Comparison of ENCODE assay signal across 19 cellular contexts in genomic region chr17:43014020-43014615, GRCh38. TPM values are rescaled to one million over a fixed set of nuclear protein-coding genes. Genes with fewer than 3 reads are reported as not detected.
DNase-seq lines count a peak whose midpoint lies in the region; ATAC-seq and TF ChIP-seq lines count a peak whose summit lies in the region.
"Had no signal": no experiment of that assay in that cellular context is flagged by ENCODE, and none has a peak within 500 bp of the region (broad histone marks: within the 10 kb centered on the region; RNA-seq: fewer than 3 reads in every experiment).

No MANE protein-coding gene starts in this region.

- no peaks in the 10 kb centered on the region for H3K9me3 Mint-ChIP-seq in CD8-positive, alpha-beta T cell
- H3K9me3 Mint-ChIP-seq in stimulated activated effector memory CD8-positive, alpha-beta T cell treated with anti-CD3 and anti-CD28 coated beads, Interleukin-12 subunit alpha, Interleukin-12 subunit beta, amount 100 ng/mL, for 72 hours: no peaks in the 10 kb centered on the region
- H3K9me3 Mint-ChIP-seq: naive B cell; T-helper 1 cell treated with Interleukin-12 subunit alpha and Interleukin-12 subunit beta and Interleukin-4 antibody, amounts not matched to agents 30 μg/mL and 1 μg/mL, for 36 hours had no signal

- H3K36me3 ChIP-seq in CD8-positive, alpha-beta T cell (ENCODE audit: insufficient read depth, low read length): peaks cover 16% of the 10 kb centered on the region

- intact Hi-C loops in CD8-positive, alpha-beta T cell (cut with DNase I, micrococcal nuclease): no loop called here
- intact Hi-C loops in right cardiac atrium (cut with DNase I): no loop called here

- DNase-seq in CD8-positive, alpha-beta T cell: no peak
- no peak for DNase-seq in RWPE1 (ENCODE audit: low spot score)
- DNase-seq in right cardiac atrium: peak in 1 of 3 donors; percentile 75
- no peak for DNase-seq in stimulated activated effector memory CD8-positive, alpha-beta T cell treated with anti-CD3 and anti-CD28 coated beads, Interleukin-12 subunit alpha, Interleukin-12 subunit beta, amount 100 ng/mL, for 72 hours (ENCODE audit: low spot score in 2 of 2)
- no peak for DNase-seq in AG08396 (ENCODE audit: low spot score)
- no peak for DNase-seq in foreskin melanocyte
- DNase-seq: activated CD4-positive, alpha-beta T cell treated with anti-CD3 and anti-CD28 coated beads for 4 hours; erythroblast; kidney glomerular epithelial cell; naive B cell; NCI-H1930; NCI-H524 treated with DMSO at 0.1 percent for 48 hours; stimulated activated CD4-positive, alpha-beta T cell treated with anti-CD3 and anti-CD28 coated beads, Interleukin-4, amount 100 ng/mL, for 4 hours; stimulated activated naive CD4-positive, alpha-beta T cell had no signal

- H3K27me3 Mint-ChIP-seq in CD8-positive, alpha-beta T cell (ENCODE audit: low read depth): no peaks in the 10 kb centered on the region
- H3K27me3 Mint-ChIP-seq: naive B cell had no signal

- H3K27ac Mint-ChIP-seq in CD8-positive, alpha-beta T cell: peak overlapping the region; percentile 62
- peak overlapping the region; percentile 76 for H3K27ac Mint-ChIP-seq in stimulated activated effector memory CD8-positive, alpha-beta T cell treated with anti-CD3 and anti-CD28 coated beads, Interleukin-12 subunit alpha, Interleukin-12 subunit beta, amount 100 ng/mL, for 72 hours
- H3K27ac Mint-ChIP-seq: T-helper 1 cell treated with Interleukin-12 subunit alpha and Interleukin-12 subunit beta and Interleukin-4 antibody, amounts not matched to agents 30 μg/mL and 1 μg/mL, for 36 hours had no signal

- POLR2A ChIA-PET in CD8-positive, alpha-beta T cell (lab: Charles Lee): interaction anchor here (0.9 to 2.8 kb wide), 2 partner anchors 12 to 16 kb away, joined by 3 to 9 read pairs; partner anchors contain the start of gene RPL27
- POLR2A ChIA-PET in RWPE1 (lab: Yijun Ruan, JAX; ENCODE audit: low non-redundant PET): no interaction called here

- no peaks in the 10 kb centered on the region for H3K4me1 ChIP-seq in CD8-positive, alpha-beta T cell (ENCODE audit: insufficient read depth, low read length)
- peaks cover 20% of the 10 kb centered on the region for H3K4me1 ChIP-seq in right cardiac atrium (ENCODE audit: control insufficient read depth, insufficient read depth, low read length)

- TF ChIP-seq CTCF in CD8-positive, alpha-beta T cell (IDR thresholded peaks at IDR 0.05): no peak
- TF ChIP-seq CTCF in RWPE1 (conservative IDR thresholded peaks at IDR 0.05; ENCODE audit: low read depth): no peak

- no peaks in the 10 kb centered on the region for H3K27me3 ChIP-seq in CD8-positive, alpha-beta T cell (ENCODE audit: insufficient read depth, low read length)
- no peaks in the 10 kb centered on the region for H3K27me3 ChIP-seq in right cardiac atrium (ENCODE audit: control insufficient read depth, insufficient read depth)

- 59% methylated on average over 12 of the region's 12 CpGs for WGBS in right cardiac atrium

- no peak overlapping the region for H3K27ac ChIP-seq in CD8-positive, alpha-beta T cell (ENCODE audit: low read depth, low read length)
- H3K27ac ChIP-seq in RWPE1 (peak overlapping the region; percentile 52), right cardiac atrium (ENCODE audit: low read length) (peak overlapping the region; percentile 60)

- no peak overlapping the region for H3K4me3 ChIP-seq in CD8-positive, alpha-beta T cell (ENCODE audit: low read depth, low read length)
- no peak overlapping the region for H3K4me3 ChIP-seq in right cardiac atrium (ENCODE audit: low read length)

- H3K9me3 ChIP-seq in CD8-positive, alpha-beta T cell (ENCODE audit: low read length): no peaks in the 10 kb centered on the region
- H3K9me3 ChIP-seq in right cardiac atrium (ENCODE audit: control insufficient read depth, low read length): no peaks in the 10 kb centered on the region

- H3K36me3 Mint-ChIP-seq in CD8-positive, alpha-beta T cell: peaks cover 45% of the 10 kb centered on the region
- peaks cover 49% of the 10 kb centered on the region for H3K36me3 Mint-ChIP-seq in stimulated activated effector memory CD8-positive, alpha-beta T cell treated with anti-CD3 and anti-CD28 coated beads, Interleukin-12 subunit alpha, Interleukin-12 subunit beta, amount 100 ng/mL, for 72 hours

- no peak for ATAC-seq in CD8-positive, alpha-beta T cell
- ATAC-seq in right cardiac atrium (peak in 1 of 2 donors; percentile 4), GM18907 (IDR thresholded peaks at IDR 0.05; ENCODE audit: unreplicated experiment) (no peak), GM18520 (IDR thresholded peaks at IDR 0.05; ENCODE audit: unreplicated experiment) (no peak)
- no peak for ATAC-seq in stimulated activated effector memory CD8-positive, alpha-beta T cell treated with anti-CD3 and anti-CD28 coated beads, Interleukin-12 subunit alpha, Interleukin-12 subunit beta, amount 100 ng/mL, for 72 hours
- ATAC-seq: HCT116 had no signal

- H3K4me1 Mint-ChIP-seq in CD8-positive, alpha-beta T cell (ENCODE audit: low read depth): peaks cover 22% of the 10 kb centered on the region
- H3K4me1 Mint-ChIP-seq in stimulated activated effector memory CD8-positive, alpha-beta T cell treated with anti-CD3 and anti-CD28 coated beads, Interleukin-12 subunit alpha, Interleukin-12 subunit beta, amount 100 ng/mL, for 72 hours: peaks cover 36% of the 10 kb centered on the region

- H3K4me3 Mint-ChIP-seq in CD8-positive, alpha-beta T cell: no peak overlapping the region
- H3K4me3 Mint-ChIP-seq in stimulated activated effector memory CD8-positive, alpha-beta T cell treated with anti-CD3 and anti-CD28 coated beads, Interleukin-12 subunit alpha, Interleukin-12 subunit beta, amount 100 ng/mL, for 72 hours: no peak overlapping the region
- H3K4me3 Mint-ChIP-seq: T-helper 1 cell treated with Interleukin-12 subunit alpha and Interleukin-12 subunit beta and Interleukin-4 antibody, amounts not matched to agents 30 μg/mL and 1 μg/mL, for 36 hours had no signal

- CTCF ChIA-PET in CD8-positive, alpha-beta T cell (lab: Charles Lee): no interaction called here
- CTCF ChIA-PET in RWPE1 (lab: Yijun Ruan, JAX): interaction anchor here (0.6 kb wide), 1 partner anchor 161 kb away, joined by 9 read pairs; no protein-coding TSS in a partner anchor

RNA-seq across cellular contexts. Expression of gene IFI35, which starts 7.5 kb away (rescaled TPM):
- 10 to 100 TPM; 24.3 to 25.6 TPM for total RNA-seq in CD8-positive, alpha-beta T cell
- 10 to 100 TPM; 15.1 to 20.3 (median 19.5) TPM for total RNA-seq in right cardiac atrium
- polyA plus RNA-seq in right cardiac atrium: 19.1 TPM

RNA-seq across cellular contexts. Expression of gene VAT1, which starts 8.1 kb away (rescaled TPM):
- total RNA-seq in CD8-positive, alpha-beta T cell: 10 to 100 TPM; 12.6 to 15.1 TPM
- total RNA-seq in right cardiac atrium: 100 to 1,000 TPM in 1 of 4 donors, 10 to 100 TPM in 3; 85.9 to 107 (median 93.7) TPM
- 71.6 TPM for polyA plus RNA-seq in right cardiac atrium

RNA-seq across cellular contexts. Expression of gene RND2, which starts 10.9 kb away (rescaled TPM):
- total RNA-seq in CD8-positive, alpha-beta T cell: under 1 TPM in 1 of 2 experiments, not detected in 1; 0.30 TPM
- total RNA-seq in right cardiac atrium: 1 to 10 TPM; 2.9 to 5.3 (median 4.2) TPM
- polyA plus RNA-seq in right cardiac atrium: 3.2 TPM
- total RNA-seq: LHCN-M2 had no signal

RNA-seq across cellular contexts. Expression of gene RPL27, which starts 15.9 kb away (rescaled TPM):
- 1,000 to 10,000 TPM; 1,796 to 1,873 TPM for total RNA-seq in CD8-positive, alpha-beta T cell
- total RNA-seq in right cardiac atrium: 100 to 1,000 TPM; 651 to 877 (median 735) TPM
- polyA plus RNA-seq in right cardiac atrium: 2,068 TPM

RNA-seq across cellular contexts. Expression of gene RUNDC1, which starts 33.8 kb away (rescaled TPM):
- 10 to 100 TPM; 19.2 to 19.4 TPM for total RNA-seq in CD8-positive, alpha-beta T cell
- total RNA-seq in right cardiac atrium: 10 to 100 TPM in 3 of 4 donors, 1 to 10 TPM in 1; 9.8 to 14.4 (median 10.7) TPM
- polyA plus RNA-seq in right cardiac atrium: 6.7 TPM

Comparison
In these comparisons a context has a peak if more than half of its experiments do, and no peak if none do; other contexts are left out.
1. RNA of gene VAT1, which starts 8.1 kb away (total RNA-seq): 85.9 to 107 TPM in right cardiac atrium; 12.6 to 15.1 TPM in CD8-positive, alpha-beta T cell; every median in the first group is over 4 times any median in the second.